20 cellular contexts compared by ENCODE assay signal in the genomic region with DNA sequence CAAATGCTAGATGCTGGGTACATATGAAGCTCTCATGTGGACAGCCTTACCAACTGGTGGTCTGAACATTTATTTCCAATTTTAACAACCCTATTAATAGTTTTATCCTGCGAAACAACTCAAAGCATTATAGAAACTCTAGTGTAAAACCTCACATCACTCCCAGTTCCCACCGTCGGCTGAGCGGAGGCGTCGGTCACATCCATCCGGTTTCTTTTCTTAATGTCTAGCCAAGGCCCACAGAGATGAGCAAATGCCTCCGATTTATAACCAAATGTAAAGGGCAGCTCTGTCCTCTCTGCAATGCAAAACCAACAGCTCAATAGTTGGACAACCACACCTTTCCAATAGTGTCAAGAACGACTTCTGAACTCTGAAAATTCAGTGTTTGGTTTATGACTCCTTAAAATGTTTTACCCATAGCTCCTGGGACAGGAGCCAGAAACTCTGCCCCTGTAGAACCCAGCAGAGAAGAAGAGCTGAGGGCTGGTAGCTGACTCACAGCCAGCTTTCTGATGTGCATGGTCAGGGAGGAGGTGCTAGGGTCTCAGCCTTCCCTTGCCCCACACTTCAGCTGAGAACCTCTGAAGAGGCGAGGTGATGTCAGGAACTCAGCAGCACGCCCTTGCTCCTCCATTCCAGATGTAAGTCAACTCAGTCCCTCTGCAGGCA.
DNase-seq lines count a peak whose midpoint lies in the region; ATAC-seq and TF ChIP-seq lines count a peak whose summit lies in the region.
"Had no signal": no experiment of that assay in that cellular context is flagged by ENCODE, and none has a peak within 500 bp of the region (broad histone marks: within the 10 kb centered on the region; RNA-seq: fewer than 3 reads in every experiment).

No MANE protein-coding gene starts in this region.

- H3K4me3 Mint-ChIP-seq in activated CD8-positive, alpha-beta T cell treated with anti-CD3 and anti-CD28 coated beads for 36 hours, result no peak overlapping the region
- H3K4me3 Mint-ChIP-seq in activated CD8-positive, alpha-beta T cell treated with anti-CD3 and anti-CD28 coated beads, Interleukin-2, amount 10 ng/mL, durations not matched to agents 7 days and 5 days, result no peak overlapping the region
- H3K4me3 Mint-ChIP-seq in naive thymus-derived CD4-positive, alpha-beta T cell, result no peak overlapping the region

- peak; percentile 12 for DNase-seq in activated CD8-positive, alpha-beta T cell treated with anti-CD3 and anti-CD28 coated beads for 36 hours
- no peak for DNase-seq in activated CD8-positive, alpha-beta T cell treated with anti-CD3 and anti-CD28 coated beads, Interleukin-2, amount 10 ng/mL, durations not matched to agents 7 days and 5 days
- DNase-seq in RPMI7951 (ENCODE audit: low read depth) (peak; percentile 33), upper lobe of right lung (peak; percentile 33), occipital lobe (lab: John Stamatoyannopoulos, UW) (no peak), NCI-H146 (lab: John Stamatoyannopoulos, UW) (no peak)
- DNase-seq in naive thymus-derived CD4-positive, alpha-beta T cell, result no peak
- DNase-seq: DMS79 treated with DMSO at 0.1 percent for 48 hours, GDM1, HCEC 1CT, NCI-H1048, NCI-H1436 treated with DMSO at 0.1 percent for 48 hours, NCI-H2081, NCI-H510A treated with DMSO at 0.1 percent for 48 hours, NCI-H82, SHP77 had no signal

- H3K27me3 Mint-ChIP-seq in activated CD8-positive, alpha-beta T cell treated with anti-CD3 and anti-CD28 coated beads for 36 hours, result peaks cover 11% of the 10 kb centered on the region
- peaks cover 2% of the 10 kb centered on the region for H3K27me3 Mint-ChIP-seq in activated CD8-positive, alpha-beta T cell treated with anti-CD3 and anti-CD28 coated beads, Interleukin-2, amount 10 ng/mL, durations not matched to agents 7 days and 5 days (ENCODE audit: low read depth)
- H3K27me3 Mint-ChIP-seq in naive thymus-derived CD4-positive, alpha-beta T cell, result peaks cover 2 to 42% (median 27%) of the 10 kb centered on the region in 5 donors

- H3K9me3 ChIP-seq in naive thymus-derived CD4-positive, alpha-beta T cell (ENCODE audit: control insufficient read depth in 2 of 3, low read length in 3 of 3), result no peaks in the 10 kb centered on the region
- no peaks in the 10 kb centered on the region for H3K9me3 ChIP-seq in upper lobe of right lung
- H3K9me3 ChIP-seq: BLaER1 had no signal

- no peaks in the 10 kb centered on the region for H3K36me3 Mint-ChIP-seq in activated CD8-positive, alpha-beta T cell treated with anti-CD3 and anti-CD28 coated beads for 36 hours (ENCODE audit: low read depth)
- H3K36me3 Mint-ChIP-seq in activated CD8-positive, alpha-beta T cell treated with anti-CD3 and anti-CD28 coated beads, Interleukin-2, amount 10 ng/mL, durations not matched to agents 7 days and 5 days (ENCODE audit: low read depth), result no peaks in the 10 kb centered on the region
- H3K36me3 Mint-ChIP-seq in naive thymus-derived CD4-positive, alpha-beta T cell, result no peaks in the 10 kb centered on the region

- no peak for ATAC-seq in activated CD8-positive, alpha-beta T cell treated with anti-CD3 and anti-CD28 coated beads for 36 hours
- no peak for ATAC-seq in activated CD8-positive, alpha-beta T cell treated with anti-CD3 and anti-CD28 coated beads, Interleukin-2, amount 10 ng/mL, durations not matched to agents 7 days and 5 days
- ATAC-seq in naive thymus-derived CD4-positive, alpha-beta T cell, result no peak
- ATAC-seq in upper lobe of right lung (no peak), HG03520 (IDR thresholded peaks at IDR 0.05; ENCODE audit: unreplicated experiment) (no peak)
- ATAC-seq: GM12878, K562 had no signal

- H3K27me3 ChIP-seq in naive thymus-derived CD4-positive, alpha-beta T cell (ENCODE audit: control insufficient read depth in 2 of 2, insufficient read depth in 2 of 2, low read length in 2 of 2), result peaks cover 0 to 3% of the 10 kb centered on the region in 2 donors
- H3K27me3 ChIP-seq in upper lobe of right lung, result peaks cover 18% of the 10 kb centered on the region
- H3K27me3 ChIP-seq: BLaER1 had no signal

- no peaks in the 10 kb centered on the region for H3K9me3 Mint-ChIP-seq in activated CD8-positive, alpha-beta T cell treated with anti-CD3 and anti-CD28 coated beads for 36 hours
- no peaks in the 10 kb centered on the region for H3K9me3 Mint-ChIP-seq in activated CD8-positive, alpha-beta T cell treated with anti-CD3 and anti-CD28 coated beads, Interleukin-2, amount 10 ng/mL, durations not matched to agents 7 days and 5 days (ENCODE audit: insufficient read depth)
- H3K9me3 Mint-ChIP-seq in naive thymus-derived CD4-positive, alpha-beta T cell, result peaks cover 0 to 3% (median 0%) of the 10 kb centered on the region in 11 donors

- no peaks in the 10 kb centered on the region for H3K36me3 ChIP-seq in naive thymus-derived CD4-positive, alpha-beta T cell (ENCODE audit: control insufficient read depth in 2 of 3, insufficient read depth in 3 of 3, low read length in 3 of 3)
- no peaks in the 10 kb centered on the region for H3K36me3 ChIP-seq in upper lobe of right lung
- H3K36me3 ChIP-seq: BLaER1 had no signal

- H3K4me1 ChIP-seq in naive thymus-derived CD4-positive, alpha-beta T cell (ENCODE audit: control insufficient read depth in 2 of 2, insufficient read depth in 2 of 2, low read length in 2 of 2), result peaks cover 0 to 7% of the 10 kb centered on the region in 2 donors
- H3K4me1 ChIP-seq in upper lobe of right lung, result no peaks in the 10 kb centered on the region

- H3K4me1 Mint-ChIP-seq in activated CD8-positive, alpha-beta T cell treated with anti-CD3 and anti-CD28 coated beads for 36 hours (ENCODE audit: low read depth), result peaks cover 4% of the 10 kb centered on the region
- no peaks in the 10 kb centered on the region for H3K4me1 Mint-ChIP-seq in activated CD8-positive, alpha-beta T cell treated with anti-CD3 and anti-CD28 coated beads, Interleukin-2, amount 10 ng/mL, durations not matched to agents 7 days and 5 days (ENCODE audit: low read depth)
- peaks cover 0 to 5% (median 0%) of the 10 kb centered on the region in 7 donors for H3K4me1 Mint-ChIP-seq in naive thymus-derived CD4-positive, alpha-beta T cell

- CTCF ChIA-PET in activated CD8-positive, alpha-beta T cell treated with anti-CD3 and anti-CD28 coated beads for 36 hours (lab: Charles Lee), result interaction anchor here (0.9 to 2.4 kb wide), 3 partner anchors 40 to 225 kb away, joined by 3 to 7 read pairs (median 3); no protein-coding TSS in a partner anchor
- CTCF ChIA-PET in activated CD8-positive, alpha-beta T cell treated with anti-CD3 and anti-CD28 coated beads, Interleukin-2, amount 10 ng/mL, durations not matched to agents 7 days and 5 days (lab: Charles Lee), result no interaction called here
- CTCF ChIA-PET in naive thymus-derived CD4-positive, alpha-beta T cell (lab: Charles Lee), result no interaction called here

- intact Hi-C loops in activated CD8-positive, alpha-beta T cell treated with anti-CD3 and anti-CD28 coated beads for 36 hours (cut with micrococcal nuclease), result no loop called here
- intact Hi-C loops in naive thymus-derived CD4-positive, alpha-beta T cell (cut with micrococcal nuclease), result no loop called here
- intact Hi-C loops in upper lobe of right lung (cut with DNase I), result no loop called here

- no peak for TF ChIP-seq CTCF in activated CD8-positive, alpha-beta T cell treated with anti-CD3 and anti-CD28 coated beads for 36 hours (IDR thresholded peaks at IDR 0.05)
- TF ChIP-seq CTCF in upper lobe of right lung (IDR thresholded peaks at IDR 0.05), result no peak

- no peak overlapping the region for H3K27ac Mint-ChIP-seq in activated CD8-positive, alpha-beta T cell treated with anti-CD3 and anti-CD28 coated beads for 36 hours
- H3K27ac Mint-ChIP-seq in activated CD8-positive, alpha-beta T cell treated with anti-CD3 and anti-CD28 coated beads, Interleukin-2, amount 10 ng/mL, durations not matched to agents 7 days and 5 days, result no peak overlapping the region
- H3K27ac Mint-ChIP-seq in naive thymus-derived CD4-positive, alpha-beta T cell, result no peak overlapping the region

- peak overlapping the region; percentile 2 for H3K4me3 ChIP-seq in naive thymus-derived CD4-positive, alpha-beta T cell (ENCODE audit: low read length)
- H3K4me3 ChIP-seq in upper lobe of right lung, result no peak overlapping the region
- H3K4me3 ChIP-seq: BLaER1, GM12878, K562 had no signal

- POLR2A ChIA-PET in activated CD8-positive, alpha-beta T cell treated with anti-CD3 and anti-CD28 coated beads for 36 hours (lab: Charles Lee), result no interaction called here
- POLR2A ChIA-PET in activated CD8-positive, alpha-beta T cell treated with anti-CD3 and anti-CD28 coated beads, Interleukin-2, amount 10 ng/mL, durations not matched to agents 7 days and 5 days (lab: Charles Lee), result no interaction called here
- POLR2A ChIA-PET in naive thymus-derived CD4-positive, alpha-beta T cell (lab: Charles Lee), result no interaction called here

- no peak overlapping the region for H3K27ac ChIP-seq in naive thymus-derived CD4-positive, alpha-beta T cell (ENCODE audit: low read depth, low read length)
- H3K27ac ChIP-seq in upper lobe of right lung, result no peak overlapping the region
- H3K27ac ChIP-seq: BLaER1 had no signal

Comparison
In these comparisons a context has a peak if more than half of its experiments do, and no peak if none do; other contexts are left out.
1. DNase-seq: peak in activated CD8-positive, alpha-beta T cell treated with anti-CD3 and anti-CD28 coated beads for 36 hours (single experiment), RPMI7951 (single experiment) and upper lobe of right lung (single experiment); none in activated CD8-positive, alpha-beta T cell treated with anti-CD3 and anti-CD28 coated beads, Interleukin-2, amount 10 ng/mL, durations not matched to agents 7 days and 5 days (single experiment), naive thymus-derived CD4-positive, alpha-beta T cell (0 of 9), occipital lobe (single experiment) and NCI-H146 (single experiment).